21 cellular contexts compared by ENCODE assay signal in the genomic region with DNA sequence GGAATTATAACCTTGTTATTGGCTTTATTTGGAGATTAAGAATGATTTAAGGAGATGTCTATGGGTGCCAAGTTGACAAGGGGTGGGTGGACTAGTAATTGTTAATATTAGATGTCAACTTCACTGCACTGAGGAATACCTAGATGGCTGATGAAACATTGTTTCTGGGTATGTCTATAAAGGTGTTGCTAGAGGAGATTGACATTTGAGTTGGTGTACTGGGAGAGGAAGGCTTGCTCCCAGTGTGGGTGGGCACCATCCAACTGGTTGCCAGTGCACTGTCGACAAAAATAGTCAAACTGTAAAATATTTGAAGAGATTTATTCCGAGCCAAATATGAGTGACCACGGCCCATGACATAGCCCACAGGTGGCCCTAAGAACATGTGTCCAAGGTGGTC.
DNase-seq lines count a peak whose midpoint lies in the region; TF ChIP-seq lines count a peak whose summit lies in the region.
"Had no signal": no experiment of that assay in that cellular context is flagged by ENCODE, and none has a peak within 500 bp of the region (broad histone marks: within the 10 kb centered on the region; RNA-seq: fewer than 3 reads in every experiment).

No MANE protein-coding gene starts in this region.

- WGBS in hepatocyte (ENCODE audit: low lambda C conversion rate, missing lambda C conversion rate), result 74% methylated on average over 3 of the region's 3 CpGs

- CTCF ChIA-PET in Caco-2 (lab: Charles Lee), result no interaction called here

- H3K79me2 ChIP-seq in hepatocyte, result no peaks in the 10 kb centered on the region

- no peaks in the 10 kb centered on the region for H3K36me3 Mint-ChIP-seq in Caco-2 (ENCODE audit: insufficient read depth, unreplicated experiment)
- H3K36me3 Mint-ChIP-seq in type B pancreatic cell, result no peaks in the 10 kb centered on the region
- H3K36me3 Mint-ChIP-seq: CD4-positive, CD25-positive, alpha-beta regulatory T cell; CD8-positive, alpha-beta T cell had no signal

- no peak overlapping the region for H3K4me2 ChIP-seq in hepatocyte
- H3K4me2 ChIP-seq: BLaER1 had no signal

- H3K9me3 Mint-ChIP-seq in Caco-2 (ENCODE audit: unreplicated experiment), result no peaks in the 10 kb centered on the region
- no peaks in the 10 kb centered on the region for H3K9me3 Mint-ChIP-seq in type B pancreatic cell
- H3K9me3 Mint-ChIP-seq: CD8-positive, alpha-beta T cell had no signal

- DNase-seq in Caco-2 (no peak), caudate nucleus (lab: John Stamatoyannopoulos, UW) (peak in 31 of 61 donors; percentile 1 to 86 (median 15)), hepatocyte (ENCODE audit: low spot score) (no peak), putamen (ENCODE audit: low spot score) (peak; percentile 71), substantia nigra (lab: John Stamatoyannopoulos, UW) (no peak), type B pancreatic cell (ENCODE audit: extremely low spot score, unreplicated experiment) (no peak)
- DNase-seq in stimulated activated CD4-positive, alpha-beta T cell treated with anti-CD3 and anti-CD28 coated beads, Interleukin-1b, Interleukin-23, amount 100 ng/mL, for 48 hours, result no peak
- DNase-seq: CD4-positive, CD25-positive, alpha-beta regulatory T cell; CD8-positive, alpha-beta T cell; DMS 273 treated with DMSO at 0.1 percent for 48 hours; DMS79; EL; GDM1; GM23248; H7; HCEC 1CT had no signal

- no peaks in the 10 kb centered on the region for H4K20me1 ChIP-seq in hepatocyte (ENCODE audit: insufficient read depth, poor library complexity, severe bottlenecking)
- H4K20me1 ChIP-seq: BLaER1 had no signal

- H3K9me3 ChIP-seq in Caco-2 (no peaks in the 10 kb centered on the region), hepatocyte (ENCODE audit: low read depth) (no peaks in the 10 kb centered on the region)
- H3K9me3 ChIP-seq: BLaER1 had no signal

- H3K4me1 Mint-ChIP-seq in Caco-2 (ENCODE audit: low read depth, unreplicated experiment) (peaks cover 36% of the 10 kb centered on the region), type B pancreatic cell (ENCODE audit: unreplicated experiment) (peaks cover 8% of the 10 kb centered on the region)
- H3K4me1 Mint-ChIP-seq: B cell; CD4-positive, CD25-positive, alpha-beta regulatory T cell had no signal

- H3K27ac Mint-ChIP-seq in Caco-2 (ENCODE audit: unreplicated experiment), result peak overlapping the region; percentile 76
- H3K27ac Mint-ChIP-seq in type B pancreatic cell, result no peak overlapping the region
- H3K27ac Mint-ChIP-seq: B cell; CD4-positive, CD25-positive, alpha-beta regulatory T cell; CD8-positive, alpha-beta T cell had no signal

- H3K27me3 ChIP-seq in Caco-2 (replicated peaks; ENCODE audit: control insufficient read depth, insufficient read depth, low read length) (no peaks in the 10 kb centered on the region), hepatocyte (no peaks in the 10 kb centered on the region)
- H3K27me3 ChIP-seq: BLaER1 had no signal

- H3K27me3 Mint-ChIP-seq in Caco-2 (ENCODE audit: insufficient read depth, unreplicated experiment), result no peaks in the 10 kb centered on the region
- no peaks in the 10 kb centered on the region for H3K27me3 Mint-ChIP-seq in type B pancreatic cell
- H3K27me3 Mint-ChIP-seq: B cell had no signal

- intact Hi-C loops in Caco-2 (cut with micrococcal nuclease; ENCODE audit: unreplicated experiment), result loop anchor here (2.0 to 5.0 kb wide), 4 partner anchors 47 to 481 kb away; a partner anchor contains a TSS

- no peak overlapping the region for H2AFZ ChIP-seq in hepatocyte
- H2AFZ ChIP-seq: GM23248 had no signal

- no peak for TF ChIP-seq CTCF in Caco-2 (IDR thresholded peaks at IDR 0.05; ENCODE audit: insufficient read depth in 1 of 2, low read depth in 1 of 2, low read length in 1 of 2, severe bottlenecking in 1 of 2, unreplicated experiment in 1 of 2)
- TF ChIP-seq CTCF in hepatocyte (IDR thresholded peaks at IDR 0.05; ENCODE audit: poor library complexity), result no peak
- TF ChIP-seq CTCF in type B pancreatic cell (conservative IDR thresholded peaks at IDR 0.05), result no peak

- H3K4me3 ChIP-seq in Caco-2 (ENCODE audit: low read depth, low read length) (no peak overlapping the region), hepatocyte (no peak overlapping the region)
- H3K4me3 ChIP-seq: BLaER1, GM12878, GM23248 had no signal

- POLR2A ChIA-PET in Caco-2 (lab: Charles Lee), result no interaction called here

- H3K4me1 ChIP-seq in Caco-2 (peaks cover 35% of the 10 kb centered on the region), hepatocyte (ENCODE audit: insufficient read depth) (peaks cover 14% of the 10 kb centered on the region)
- H3K4me1 ChIP-seq: BLaER1 had no signal

- no peak overlapping the region for H3K27ac ChIP-seq in caudate nucleus (ENCODE audit: low read depth, low read length)
- H3K27ac ChIP-seq in hepatocyte, result peak overlapping the region; percentile 32
- no peak overlapping the region for H3K27ac ChIP-seq in substantia nigra (ENCODE audit: low read depth, low read length, poor library complexity, severe bottlenecking)
- H3K27ac ChIP-seq: 22Rv1, BLaER1, C4-2B, GM23248 had no signal

- no TSS peak for BruUV-seq in Caco-2 (replicated peaks; lab: Mats Ljungman, UMichigan)

- H3K36me3 ChIP-seq in Caco-2 (ENCODE audit: control insufficient read depth, insufficient read depth, low read length), result no peaks in the 10 kb centered on the region
- no peaks in the 10 kb centered on the region for H3K36me3 ChIP-seq in hepatocyte (replicated peaks; ENCODE audit: insufficient read depth, low read depth)
- H3K36me3 ChIP-seq: BLaER1 had no signal

- no peak overlapping the region for H3K4me3 Mint-ChIP-seq in Caco-2 (ENCODE audit: unreplicated experiment)
- H3K4me3 Mint-ChIP-seq in type B pancreatic cell, result no peak overlapping the region
- H3K4me3 Mint-ChIP-seq: B cell; CD4-positive, CD25-positive, alpha-beta regulatory T cell; CD8-positive, alpha-beta T cell had no signal

- no peaks in the 10 kb centered on the region for H3K9me2 ChIP-seq in hepatocyte (replicated peaks; ENCODE audit: insufficient read depth)

Comparison
In these comparisons a context has a peak if more than half of its experiments do, and no peak if none do; other contexts are left out.
1. DNase-seq: peak in caudate nucleus (31 of 61) and putamen (single experiment); none in Caco-2 (0 of 2), hepatocyte (single experiment), substantia nigra (0 of 49), stimulated activated CD4-positive, alpha-beta T cell treated with anti-CD3 and anti-CD28 coated beads, Interleukin-1b, Interleukin-23, amount 100 ng/mL, for 48 hours (single experiment) and type B pancreatic cell (single experiment).